ENCODE assay signal across 18 cellular contexts in the genomic region with DNA sequence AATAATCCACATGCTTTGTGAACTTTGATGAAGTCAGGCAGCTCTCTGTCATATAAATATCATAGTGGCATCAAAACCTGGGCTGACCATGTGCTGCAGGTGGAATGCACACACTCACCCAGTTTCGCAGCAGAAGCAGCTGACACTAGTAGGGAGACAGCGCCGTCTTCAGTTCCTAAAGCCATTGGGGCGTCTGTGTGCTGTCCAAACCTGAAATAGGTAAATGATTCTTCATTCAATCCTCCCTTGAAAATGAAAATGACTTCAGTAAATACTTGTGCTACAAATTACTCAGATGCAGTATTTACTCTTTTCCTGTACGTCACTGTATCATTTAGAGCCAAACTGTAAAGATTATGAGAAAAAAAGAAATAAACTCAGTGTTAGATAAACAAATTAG.
DNase-seq lines count a peak whose midpoint lies in the region; ATAC-seq, FAIRE-seq and TF ChIP-seq lines count a peak whose summit lies in the region.
"Had no signal": no experiment of that assay in that cellular context is flagged by ENCODE, and none has a peak within 500 bp of the region (broad histone marks: within the 10 kb centered on the region; RNA-seq: fewer than 3 reads in every experiment).

No MANE protein-coding gene starts in this region.

- DNase-seq in A549 (ENCODE audit: low read depth in 1 of 2, low spot score in 1 of 2) (peak in 1 of 2 experiments; percentile 53), NCI-H460 (ENCODE audit: extremely low read depth, low read depth) (peak; percentile 53), mammary epithelial cell (no peak), tibial artery (no peak), D721Med (ENCODE audit: insufficient read length, low spot score) (no peak)
- DNase-seq: activated T-cell treated with anti-CD3 and anti-CD28 coated beads, Interleukin-2, amount 50 U/mL, for 24 hours; DMS79; NK-92 treated with Interleukin-12 subunit alpha and Interleukin-12 subunit beta, amount 100 ng/mL, for 24 hours; retina; stimulated activated CD4-positive, alpha-beta T cell treated with anti-CD3 and anti-CD28 coated beads, Interleukin-4, amount 100 ng/mL, for 1 hour had no signal

- 37% methylated on average over 5 of the region's 5 CpGs for WGBS in A549 (ENCODE audit: missing lambda C conversion rate)
- WGBS in mammary epithelial cell (ENCODE audit: low coverage, missing lambda C conversion rate) = 37% methylated on average over 5 of the region's 5 CpGs

- H4K20me1 ChIP-seq in mammary epithelial cell (ENCODE audit: insufficient read depth, low read length) = no peaks in the 10 kb centered on the region

- no peak for TF ChIP-seq EP300 in A549 (IDR thresholded peaks at IDR 0.05)

- no peaks in the 10 kb centered on the region for H3K79me2 ChIP-seq in mammary epithelial cell (ENCODE audit: insufficient read depth, low read length)

- CTCF ChIA-PET in A549 (lab: Yijun Ruan, JAX) (interaction anchor here (0.8 to 1.3 kb wide), 4 partner anchors 10 to 182 kb away, joined by 3 to 5 read pairs (median 3); no protein-coding TSS in a partner anchor), HEK293 (lab: Yijun Ruan, JAX) (interaction anchor here (0.6 to 1.1 kb wide), 6 partner anchors 26 to 446 kb away, joined by 3 to 7 read pairs (median 3); no protein-coding TSS in a partner anchor), mammary epithelial cell (lab: Charles Lee; ENCODE audit: low non-redundant PET) (no interaction called here)

- 0 out of 3 replicates have a peak overlapping the region, but pooled peaks have one; percentile 18 for H3K4me2 ChIP-seq in A549
- no peak overlapping the region for H3K4me2 ChIP-seq in mammary epithelial cell (ENCODE audit: insufficient read depth, low read depth, low read length)

- no peak overlapping the region for H3K9ac ChIP-seq in mammary epithelial cell (ENCODE audit: insufficient read depth, low read length)

- no peaks in the 10 kb centered on the region for H3K9me3 ChIP-seq in A549
- H3K9me3 ChIP-seq in HEK293 (ENCODE audit: control insufficient read depth, insufficient read depth, low read depth, low read length) = no peaks in the 10 kb centered on the region
- H3K9me3 ChIP-seq in mammary epithelial cell (replicated peaks; ENCODE audit: insufficient read depth, low read length) = no peaks in the 10 kb centered on the region
- H3K9me3 ChIP-seq in tibial artery = no peaks in the 10 kb centered on the region
- H3K9me3 ChIP-seq: adrenal gland, vagina had no signal

- peaks cover 25% of the 10 kb centered on the region; the same call in 2 of the 3 replicates for H3K4me1 ChIP-seq in A549
- H3K4me1 ChIP-seq in HEK293 (ENCODE audit: control insufficient read depth, insufficient read depth, low read length) = peaks cover 39% of the 10 kb centered on the region
- no peaks in the 10 kb centered on the region for H3K4me1 ChIP-seq in mammary epithelial cell (ENCODE audit: insufficient read depth, low read length)
- H3K4me1 ChIP-seq in tibial artery = no peaks in the 10 kb centered on the region
- H3K4me1 ChIP-seq: vagina had no signal

- no peak for TF ChIP-seq POLR2A in A549 (IDR thresholded peaks at IDR 0.05; ENCODE audit: low read length)

- peak; percentile 81 to 82; a peak in 4 of 6 replicates for ATAC-seq in A549
- no peak for ATAC-seq in HG03196 (IDR thresholded peaks at IDR 0.05; ENCODE audit: unreplicated experiment)
- ATAC-seq in HG02798 (IDR thresholded peaks at IDR 0.05; ENCODE audit: poor library complexity, unreplicated experiment) = no peak
- ATAC-seq: stimulated activated effector memory CD8-positive, alpha-beta T cell treated with anti-CD3 and anti-CD28 coated beads, Interleukin-12 subunit alpha, Interleukin-12 subunit beta, amount 100 ng/mL, for 72 hours had no signal

- FAIRE-seq in A549 (lab: Jason Lieb, UNC) (no peak), D721Med (lab: Jason Lieb, UNC) (no peak)
- FAIRE-seq: islet of Langerhans had no signal

- H3K27me3 ChIP-seq in mammary epithelial cell (ENCODE audit: insufficient read depth, low read length) (peaks cover 4% of the 10 kb centered on the region), tibial artery (no peaks in the 10 kb centered on the region)
- H3K27me3 ChIP-seq: adrenal gland, vagina had no signal

- dilution Hi-C loops in mammary epithelial cell (cut with HindIII; ENCODE audit: low sequenced_read_pairs) = no loop called here

- no peaks in the 10 kb centered on the region for H3K36me3 ChIP-seq in HEK293 (ENCODE audit: control insufficient read depth in 2 of 2, insufficient read depth in 1 of 2, low read length in 2 of 2)
- H3K36me3 ChIP-seq in mammary epithelial cell (ENCODE audit: insufficient read depth, low read length) = no peaks in the 10 kb centered on the region
- no peaks in the 10 kb centered on the region for H3K36me3 ChIP-seq in tibial artery
- H3K36me3 ChIP-seq: adrenal gland, vagina had no signal

- H3K4me3 ChIP-seq in A549 (no peak overlapping the region), HEK293 (ENCODE audit: low read depth, low read length) (no peak overlapping the region), mammary epithelial cell (replicated peaks in 1 of 3; ENCODE audit: insufficient read depth in 1 of 3, low read depth in 2 of 3, low read length in 3 of 3) (no peak overlapping the region), tibial artery (no peak overlapping the region)
- H3K4me3 ChIP-seq: adrenal gland, vagina had no signal

- no peak overlapping the region for H3K27ac ChIP-seq in A549
- H3K27ac ChIP-seq in HEK293 (ENCODE audit: extremely low read depth, low read depth, low read length) = peak overlapping the region; percentile 37
- no peak overlapping the region for H3K27ac ChIP-seq in mammary epithelial cell (ENCODE audit: insufficient read depth, low read depth, low read length)
- no peak overlapping the region for H3K27ac ChIP-seq in tibial artery
- H3K27ac ChIP-seq: adrenal gland, HL-60, vagina had no signal

- peak; percentile 44; the same call in 2 of the 3 replicates for TF ChIP-seq CTCF in A549 (IDR thresholded peaks at IDR 0.05)
- TF ChIP-seq CTCF in HEK293 (tag by site-specific recombination; IDR thresholded peaks at IDR 0.05) = peak; percentile 76
- TF ChIP-seq CTCF in mammary epithelial cell (conservative IDR thresholded peaks at IDR 0.05 in 1 of 2, IDR thresholded peaks at IDR 0.05 in 1 of 2; ENCODE audit: extremely low read depth in 1 of 2, insufficient read depth in 1 of 2, low read depth in 1 of 2, low read length in 2 of 2) = peak; percentile 16 to 47
- no peak for TF ChIP-seq CTCF in tibial artery (IDR thresholded peaks at IDR 0.05)
- no peak for TF ChIP-seq CTCF in D721Med (IDR thresholded peaks at IDR 0.05; ENCODE audit: insufficient read depth, missing control alignments)

- no peak overlapping the region for H2AFZ ChIP-seq in mammary epithelial cell (ENCODE audit: low read depth, low read length)

- POLR2A ChIA-PET in A549 (lab: Yijun Ruan, JAX) = no interaction called here
- POLR2A ChIA-PET in HEK293 (lab: Yijun Ruan, JAX) = no interaction called here

- no TSS peak for BruUV-seq in mammary epithelial cell (replicated peaks; lab: Mats Ljungman, UMichigan)

- in situ Hi-C loops in mammary epithelial cell (cut with MboI; ENCODE audit: low sequenced_read_pairs in 2 of 2) = no loop called here

- peak; percentile 63 to 70 for TF ChIP-seq RAD21 in A549 (conservative IDR thresholded peaks at IDR 0.05 in 1 of 2, IDR thresholded peaks at IDR 0.05 in 1 of 2)

- intact Hi-C loops in mammary epithelial cell (cut with micrococcal nuclease) (no loop called here), tibial artery (cut with DNase I; ENCODE audit: low total_unique reads) (no loop called here)

TF ChIP-seq in A549, 52 proteins besides CTCF, POLR2A, EP300 and RAD21:
- TF ChIP-seq SMC3 (IDR thresholded peaks at IDR 0.05) (peak; percentile 63), TP53 (CRISPR knock-in tag; IDR thresholded peaks at IDR 0.05) (no peak), MAX (IDR thresholded peaks at IDR 0.05) (peak; percentile 47; the same call in 1 of the 2 replicates), ZFP36 (IDR thresholded peaks at IDR 0.05; ENCODE audit: borderline replicate concordance, partially characterized antibody) (no peak)

TF ChIP-seq in HEK293, 187 proteins besides CTCF, POLR2A, EP300 and RAD21 (continues in another document):
- TF ChIP-seq ZNF48 (tag by site-specific recombination; IDR thresholded peaks at IDR 0.05) (no peak), ZNF580 (tag by site-specific recombination; IDR thresholded peaks at IDR 0.05) (no peak), ZFP69B (tag by site-specific recombination; IDR thresholded peaks at IDR 0.05) (0 out of 2 replicates have a peak, but pooled peaks have one; percentile 13), TCF7L2 (IDR thresholded peaks at IDR 0.05; ENCODE audit: borderline replicate concordance, low read depth, low read length) (no peak), ZNF174 (tag by site-specific recombination; IDR thresholded peaks at IDR 0.05) (no peak), BCL11A (tag by site-specific recombination; IDR thresholded peaks at IDR 0.05; ENCODE audit: low read depth) (0 out of 2 replicates have a peak, but pooled peaks have one; percentile 11), GLI4 (tag by site-specific recombination; IDR thresholded peaks at IDR 0.05) (no peak), KLF10 (tag by site-specific recombination; IDR thresholded peaks at IDR 0.05) (no peak), ZNF202 (tag by site-specific recombination; IDR thresholded peaks at IDR 0.05; ENCODE audit: borderline replicate concordance) (no peak), ZNF629 (tag by site-specific recombination; IDR thresholded peaks at IDR 0.05) (peak; percentile 73; the same call in 1 of the 2 replicates)
- TF ChIP-seq, protein P1, sequence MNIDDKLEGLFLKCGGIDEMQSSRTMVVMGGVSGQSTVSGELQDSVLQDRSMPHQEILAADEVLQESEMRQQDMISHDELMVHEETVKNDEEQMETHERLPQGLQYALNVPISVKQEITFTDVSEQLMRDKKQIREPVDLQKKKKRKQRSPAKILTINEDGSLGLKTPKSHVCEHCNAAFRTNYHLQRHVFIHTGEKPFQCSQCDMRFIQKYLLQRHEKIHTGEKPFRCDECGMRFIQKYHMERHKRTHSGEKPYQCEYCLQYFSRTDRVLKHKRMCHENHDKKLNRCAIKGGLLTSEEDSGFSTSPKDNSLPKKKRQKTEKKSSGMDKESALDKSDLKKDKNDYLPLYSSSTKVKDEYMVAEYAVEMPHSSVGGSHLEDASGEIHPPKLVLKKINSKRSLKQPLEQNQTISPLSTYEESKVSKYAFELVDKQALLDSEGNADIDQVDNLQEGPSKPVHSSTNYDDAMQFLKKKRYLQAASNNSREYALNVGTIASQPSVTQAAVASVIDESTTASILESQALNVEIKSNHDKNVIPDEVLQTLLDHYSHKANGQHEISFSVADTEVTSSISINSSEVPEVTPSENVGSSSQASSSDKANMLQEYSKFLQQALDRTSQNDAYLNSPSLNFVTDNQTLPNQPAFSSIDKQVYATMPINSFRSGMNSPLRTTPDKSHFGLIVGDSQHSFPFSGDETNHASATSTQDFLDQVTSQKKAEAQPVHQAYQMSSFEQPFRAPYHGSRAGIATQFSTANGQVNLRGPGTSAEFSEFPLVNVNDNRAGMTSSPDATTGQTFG (tag by site-specific recombination; IDR thresholded peaks at IDR 0.05; ENCODE audit: borderline replicate concordance) = no peak

Comparison
In these comparisons a context has a peak if more than half of its experiments do, and no peak if none do; other contexts are left out.
1. ATAC-seq: peak in A549 (2 of 2); none in HG03196 (single experiment) and HG02798 (single experiment).
2. CTCF ChIP-seq: peak in A549 (single experiment), HEK293 (single experiment) and mammary epithelial cell (2 of 2); none in tibial artery (0 of 2) and D721Med (single experiment).
3. Of the 5 proteins assayed by ChIP-seq in both HEK293 and A549: peak only in HEK293: REST; only in A549: none; in both: CTCF; in neither: 3.